Comparison of ENCODE assay signal across 1 cellular context in genomic region chr17:413016-413350, GRCh38.
A peak's percentile ranks its signal among the peaks of the same experiment; 100 is the strongest.
TF ChIP-seq lines count a peak whose summit lies in the region.

No MANE protein-coding gene starts in this region.

TF ChIP-seq in GM12878, 131 proteins besides CTCF, POLR2A, EP300 and RAD21:
- TF ChIP-seq, protein P1, sequence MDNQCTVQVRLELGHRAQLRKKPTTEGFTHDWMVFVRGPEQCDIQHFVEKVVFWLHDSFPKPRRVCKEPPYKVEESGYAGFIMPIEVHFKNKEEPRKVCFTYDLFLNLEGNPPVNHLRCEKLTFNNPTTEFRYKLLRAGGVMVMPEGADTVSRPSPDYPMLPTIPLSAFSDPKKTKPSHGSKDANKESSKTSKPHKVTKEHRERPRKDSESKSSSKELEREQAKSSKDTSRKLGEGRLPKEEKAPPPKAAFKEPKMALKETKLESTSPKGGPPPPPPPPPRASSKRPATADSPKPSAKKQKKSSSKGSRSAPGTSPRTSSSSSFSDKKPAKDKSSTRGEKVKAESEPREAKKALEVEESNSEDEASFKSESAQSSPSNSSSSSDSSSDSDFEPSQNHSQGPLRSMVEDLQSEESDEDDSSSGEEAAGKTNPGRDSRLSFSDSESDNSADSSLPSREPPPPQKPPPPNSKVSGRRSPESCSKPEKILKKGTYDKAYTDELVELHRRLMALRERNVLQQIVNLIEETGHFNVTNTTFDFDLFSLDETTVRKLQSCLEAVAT (IDR thresholded peaks at IDR 0.05), result peak; percentile 42; the same call in 1 of the 2 replicates
- TF ChIP-seq FOXK2 (IDR thresholded peaks at IDR 0.05), result no peak
